Comparison of ENCODE assay signal across 1 cellular context in genomic region chr1:15583016-15583706, GRCh38.
TF ChIP-seq lines count a peak whose summit lies in the region.

No MANE protein-coding gene starts in this region.

TF ChIP-seq in A549, 52 proteins besides CTCF, POLR2A, EP300 and RAD21 (continued from another document):
- TF ChIP-seq REST (IDR thresholded peaks at IDR 0.05) = no peak
- no peak for TF ChIP-seq NR3C1 (IDR thresholded peaks at IDR 0.05)
- no peak for TF ChIP-seq MAX (IDR thresholded peaks at IDR 0.05)
- TF ChIP-seq CBX8 (IDR thresholded peaks at IDR 0.05) = no peak
- no peak for TF ChIP-seq MAZ (IDR thresholded peaks at IDR 0.05; ENCODE audit: borderline replicate concordance, low read depth, low read length)
- TF ChIP-seq HOXB13 (CRISPR knock-in tag; IDR thresholded peaks at IDR 0.05; ENCODE audit: low read depth) = no peak
- TF ChIP-seq NFE2L2 (conservative IDR thresholded peaks at IDR 0.05; ENCODE audit: low read length) = no peak
- no peak for TF ChIP-seq GATA3 (IDR thresholded peaks at IDR 0.05; ENCODE audit: borderline replicate concordance)
- TF ChIP-seq ZC3H11A (IDR thresholded peaks at IDR 0.05) = no peak
- no peak for TF ChIP-seq FOSB (CRISPR knock-in tag; IDR thresholded peaks at IDR 0.05)
- TF ChIP-seq PHF8 (IDR thresholded peaks at IDR 0.05; ENCODE audit: borderline replicate concordance, low read depth) = no peak
- TF ChIP-seq KDM1A (IDR thresholded peaks at IDR 0.05; ENCODE audit: low read depth) = no peak
- no peak for TF ChIP-seq RFX5 (IDR thresholded peaks at IDR 0.05)
- no peak for TF ChIP-seq MAFK (IDR thresholded peaks at IDR 0.05; ENCODE audit: partially characterized antibody)
- no peak for TF ChIP-seq CBX2 (IDR thresholded peaks at IDR 0.05; ENCODE audit: borderline replicate concordance, low read depth)
- no peak for TF ChIP-seq PBX3 (IDR thresholded peaks at IDR 0.05)
TF ChIP-seq in A549: peak in this region for 0.
